Comparison of ENCODE assay signal across 1 cellular context in the genomic region with DNA sequence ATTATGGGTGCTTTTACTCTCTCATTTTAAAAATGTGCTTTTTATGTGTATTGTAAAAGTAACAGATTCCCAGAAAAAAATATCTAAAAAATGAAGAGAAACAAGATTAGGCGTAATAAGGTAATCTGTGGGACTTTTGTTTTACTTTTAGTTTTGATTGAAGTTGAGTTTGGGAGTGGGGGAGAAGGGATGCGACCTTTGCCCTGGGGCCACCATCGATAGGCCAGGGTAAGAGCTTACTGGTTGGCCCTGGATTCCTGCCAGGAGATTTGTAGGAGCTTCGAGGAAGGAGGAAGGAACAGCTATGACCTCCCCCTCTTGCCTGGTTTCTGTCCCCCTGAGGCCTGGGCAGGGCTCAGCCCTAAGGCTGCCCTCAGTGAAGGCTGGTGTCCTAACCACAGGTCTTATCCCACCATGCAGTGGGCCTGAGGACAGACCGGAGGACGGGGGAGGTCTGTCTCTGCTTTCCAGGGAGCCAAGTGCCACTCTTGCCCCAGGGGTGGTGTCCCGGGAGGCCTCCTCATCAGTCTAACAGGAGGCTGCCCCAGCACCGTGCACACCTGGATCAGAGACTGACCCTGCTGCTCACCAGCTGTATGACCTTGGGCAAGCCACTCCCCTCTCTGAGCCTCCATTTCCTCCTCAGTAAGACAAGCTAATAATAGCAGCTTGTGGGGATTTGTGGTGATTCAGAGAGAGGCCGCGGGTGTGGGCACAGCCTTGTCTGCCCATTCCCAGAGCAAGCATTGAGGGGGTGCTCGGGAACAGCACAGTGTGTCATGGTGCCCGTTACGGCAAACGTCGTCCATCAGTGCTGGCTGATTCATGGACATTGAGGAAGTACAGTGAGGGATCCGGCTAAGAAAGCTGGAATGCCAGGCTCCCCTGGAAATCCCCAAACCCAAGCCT.
TF ChIP-seq lines count a peak whose summit lies in the region.

No MANE protein-coding gene starts in this region.

TF ChIP-seq in K562, 482 proteins besides CTCF, POLR2A, EP300 and RAD21 (continued from another document and continues in another):
- TF ChIP-seq ZBTB1 (CRISPR knock-in tag; IDR thresholded peaks at IDR 0.05; ENCODE audit: borderline replicate concordance, low read depth) = no peak
- 0 out of 2 replicates have a peak, but pooled peaks have one; percentile 49 for TF ChIP-seq ZNF584 (CRISPR knock-in tag; IDR thresholded peaks at IDR 0.05; ENCODE audit: low read depth)
- TF ChIP-seq TAF1 (IDR thresholded peaks at IDR 0.05; ENCODE audit: control insufficient read depth, extremely low read depth, insufficient read depth, low read length, severe bottlenecking) = no peak
- TF ChIP-seq POLR2H (tag; IDR thresholded peaks at IDR 0.05; ENCODE audit: low read depth) = no peak
- TF ChIP-seq NFIC (IDR thresholded peaks at IDR 0.05) = peak; percentile 85
- no peak for TF ChIP-seq CTBP1 (IDR thresholded peaks at IDR 0.05; ENCODE audit: borderline replicate concordance)
- no peak for TF ChIP-seq ETS2 (tag; IDR thresholded peaks at IDR 0.05; ENCODE audit: borderline replicate concordance, poor library complexity, severe bottlenecking)
- TF ChIP-seq, protein P1, sequence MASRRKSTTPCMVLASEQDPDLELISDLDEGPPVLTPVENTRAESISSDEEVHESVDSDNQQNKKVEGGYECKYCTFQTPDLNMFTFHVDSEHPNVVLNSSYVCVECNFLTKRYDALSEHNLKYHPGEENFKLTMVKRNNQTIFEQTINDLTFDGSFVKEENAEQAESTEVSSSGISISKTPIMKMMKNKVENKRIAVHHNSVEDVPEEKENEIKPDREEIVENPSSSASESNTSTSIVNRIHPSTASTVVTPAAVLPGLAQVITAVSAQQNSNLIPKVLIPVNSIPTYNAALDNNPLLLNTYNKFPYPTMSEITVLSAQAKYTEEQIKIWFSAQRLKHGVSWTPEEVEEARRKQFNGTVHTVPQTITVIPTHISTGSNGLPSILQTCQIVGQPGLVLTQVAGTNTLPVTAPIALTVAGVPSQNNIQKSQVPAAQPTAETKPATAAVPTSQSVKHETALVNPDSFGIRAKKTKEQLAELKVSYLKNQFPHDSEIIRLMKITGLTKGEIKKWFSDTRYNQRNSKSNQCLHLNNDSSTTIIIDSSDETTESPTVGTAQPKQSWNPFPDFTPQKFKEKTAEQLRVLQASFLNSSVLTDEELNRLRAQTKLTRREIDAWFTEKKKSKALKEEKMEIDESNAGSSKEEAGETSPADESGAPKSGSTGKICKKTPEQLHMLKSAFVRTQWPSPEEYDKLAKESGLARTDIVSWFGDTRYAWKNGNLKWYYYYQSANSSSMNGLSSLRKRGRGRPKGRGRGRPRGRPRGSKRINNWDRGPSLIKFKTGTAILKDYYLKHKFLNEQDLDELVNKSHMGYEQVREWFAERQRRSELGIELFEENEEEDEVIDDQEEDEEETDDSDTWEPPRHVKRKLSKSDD (conservative IDR thresholded peaks at IDR 0.05; ENCODE audit: low read length) = no peak
- TF ChIP-seq AFF4 (CRISPR knock-in tag; IDR thresholded peaks at IDR 0.05) = no peak
- no peak for TF ChIP-seq ZFP30 (CRISPR knock-in tag; IDR thresholded peaks at IDR 0.05; ENCODE audit: borderline replicate concordance)
- TF ChIP-seq HNRNPL (IDR thresholded peaks at IDR 0.05; ENCODE audit: low read depth, low read length) = no peak
- TF ChIP-seq ZNF263 (CRISPR knock-in tag; IDR thresholded peaks at IDR 0.05; ENCODE audit: borderline replicate concordance) = no peak
- TF ChIP-seq FOSL1 (tag; conservative IDR thresholded peaks at IDR 0.05) = no peak
- no peak for TF ChIP-seq KDM2B (CRISPR knock-in tag; IDR thresholded peaks at IDR 0.05)
- TF ChIP-seq POLR2G (IDR thresholded peaks at IDR 0.05; ENCODE audit: low read depth, low read length) = peak; percentile 37; the same call in 1 of the 2 replicates
- no peak for TF ChIP-seq SFPQ (IDR thresholded peaks at IDR 0.05; ENCODE audit: low read depth, low read length)
- no peak for TF ChIP-seq L3MBTL2 (IDR thresholded peaks at IDR 0.05)
- peak; percentile 56 for TF ChIP-seq NR2C1 (IDR thresholded peaks at IDR 0.05)
- peak; percentile 63 for TF ChIP-seq NR2C1 (tag; IDR thresholded peaks at IDR 0.05)
- no peak for TF ChIP-seq ETV5 (CRISPR knock-in tag; IDR thresholded peaks at IDR 0.05; ENCODE audit: low read depth)
- TF ChIP-seq CBX1 (IDR thresholded peaks at IDR 0.05; ENCODE audit: low read depth) = no peak
- TF ChIP-seq SIN3B (IDR thresholded peaks at IDR 0.05; ENCODE audit: low read depth) = no peak
- no peak for TF ChIP-seq MCM7 (IDR thresholded peaks at IDR 0.05)
- TF ChIP-seq CBFA2T3 (IDR thresholded peaks at IDR 0.05) = peak; percentile 19; the same call in 1 of the 2 replicates
- no peak for TF ChIP-seq CHD7 (IDR thresholded peaks at IDR 0.05; ENCODE audit: low read depth, low read length)
- TF ChIP-seq, protein P2, sequence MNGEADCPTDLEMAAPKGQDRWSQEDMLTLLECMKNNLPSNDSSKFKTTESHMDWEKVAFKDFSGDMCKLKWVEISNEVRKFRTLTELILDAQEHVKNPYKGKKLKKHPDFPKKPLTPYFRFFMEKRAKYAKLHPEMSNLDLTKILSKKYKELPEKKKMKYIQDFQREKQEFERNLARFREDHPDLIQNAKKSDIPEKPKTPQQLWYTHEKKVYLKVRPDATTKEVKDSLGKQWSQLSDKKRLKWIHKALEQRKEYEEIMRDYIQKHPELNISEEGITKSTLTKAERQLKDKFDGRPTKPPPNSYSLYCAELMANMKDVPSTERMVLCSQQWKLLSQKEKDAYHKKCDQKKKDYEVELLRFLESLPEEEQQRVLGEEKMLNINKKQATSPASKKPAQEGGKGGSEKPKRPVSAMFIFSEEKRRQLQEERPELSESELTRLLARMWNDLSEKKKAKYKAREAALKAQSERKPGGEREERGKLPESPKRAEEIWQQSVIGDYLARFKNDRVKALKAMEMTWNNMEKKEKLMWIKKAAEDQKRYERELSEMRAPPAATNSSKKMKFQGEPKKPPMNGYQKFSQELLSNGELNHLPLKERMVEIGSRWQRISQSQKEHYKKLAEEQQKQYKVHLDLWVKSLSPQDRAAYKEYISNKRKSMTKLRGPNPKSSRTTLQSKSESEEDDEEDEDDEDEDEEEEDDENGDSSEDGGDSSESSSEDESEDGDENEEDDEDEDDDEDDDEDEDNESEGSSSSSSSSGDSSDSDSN (IDR thresholded peaks at IDR 0.05; ENCODE audit: borderline replicate concordance in 1 of 2, low read depth in 2 of 2, low read length in 2 of 2) = no peak
- no peak for TF ChIP-seq PTBP1 (IDR thresholded peaks at IDR 0.05; ENCODE audit: low read depth, low read length)
- no peak for TF ChIP-seq PHF20 (IDR thresholded peaks at IDR 0.05; ENCODE audit: partially characterized antibody)
